1 cellular context compared by ENCODE assay signal in genomic region chr17:19021622-19022083, GRCh38.
TF ChIP-seq lines count a peak whose summit lies in the region.

No MANE protein-coding gene starts in this region.

TF ChIP-seq in K562, 482 proteins besides CTCF, POLR2A, EP300 and RAD21 (continued from another document):
- TF ChIP-seq VEZF1 (CRISPR knock-in tag; IDR thresholded peaks at IDR 0.05) (no peak), TGIF2 (CRISPR knock-in tag; IDR thresholded peaks at IDR 0.05) (no peak), GABPB2 (CRISPR knock-in tag; conservative IDR thresholded peaks at IDR 0.05) (no peak), ZNF12 (CRISPR knock-in tag; IDR thresholded peaks at IDR 0.05) (no peak), TSHZ1 (CRISPR knock-in tag; IDR thresholded peaks at IDR 0.05) (no peak), HINFP (tag; conservative IDR thresholded peaks at IDR 0.05; ENCODE audit: low read depth) (no peak), ZNF551 (CRISPR knock-in tag; IDR thresholded peaks at IDR 0.05) (no peak), ZBTB33 (CRISPR knock-in tag; IDR thresholded peaks at IDR 0.05) (peak; percentile 90), RBM17 (IDR thresholded peaks at IDR 0.05; ENCODE audit: borderline replicate concordance, low read depth, low read length) (no peak), E4F1 (CRISPR knock-in tag; IDR thresholded peaks at IDR 0.05; ENCODE audit: borderline replicate concordance) (no peak), NRF1 (conservative IDR thresholded peaks at IDR 0.05 in 1 of 2, IDR thresholded peaks at IDR 0.05 in 1 of 2) (peak in 1 of 2 experiments; percentile 27; a peak in 1 of 4 replicates), ATF6 (CRISPR knock-in tag; IDR thresholded peaks at IDR 0.05) (no peak)
